In genomic region chr11:57644748-57645715, GRCh38 we compare ENCODE assay signal across 8 cellular contexts. TPM values are rescaled to one million over a fixed set of nuclear protein-coding genes. Genes with fewer than 3 reads are reported as not detected.
DNase-seq lines count a peak whose midpoint lies in the region; FAIRE-seq and TF ChIP-seq lines count a peak whose summit lies in the region.

No MANE protein-coding gene starts in this region.

- H3K4me3 ChIP-seq in GM23248 (no peak overlapping the region), iPS-15b (ENCODE audit: low read depth, low read length) (no peak overlapping the region)

- H3K9me2 ChIP-seq in GM23248 (ENCODE audit: insufficient read depth) = no peaks in the 10 kb centered on the region

- peaks cover 8% of the 10 kb centered on the region; the same call in 1 of the 2 replicates for H4K20me1 ChIP-seq in GM23248 (ENCODE audit: insufficient read depth)

- no peak overlapping the region for H3K27ac ChIP-seq in GM23248

- H3K4me1 ChIP-seq in GM23248 (ENCODE audit: insufficient read depth) (peaks cover 32% of the 10 kb centered on the region), iPS-15b (ENCODE audit: control insufficient read depth, insufficient read depth, low read length) (peaks cover 55% of the 10 kb centered on the region)

- H3K36me3 ChIP-seq in GM23248 (ENCODE audit: low read depth) (no peaks in the 10 kb centered on the region), iPS-15b (ENCODE audit: control insufficient read depth, insufficient read depth, low read length) (no peaks in the 10 kb centered on the region)

- 8 to 12% methylated on average over 18 of the region's 18 CpGs for WGBS in GM23248 (ENCODE audit: low coverage in 1 of 2, low lambda C conversion rate in 2 of 2, missing lambda C conversion rate in 2 of 2), 2 experiments

- H3K9ac ChIP-seq in GM23248 (no peak overlapping the region), iPS-15b (ENCODE audit: low read depth, low read length) (peak overlapping the region; percentile 47)

- in situ Hi-C loops in GM23248 (cut with MboI) = loop anchor here (5.0 kb wide), 1 partner anchor 78 kb away; the partner anchor contains the start of gene UBE2L6

- H3K4me2 ChIP-seq in GM23248 (ENCODE audit: unreplicated experiment) = no peak overlapping the region

- H3F3A ChIP-seq in GM23248 (ENCODE audit: insufficient read depth) = peaks cover 36% of the 10 kb centered on the region

- H3K27me3 ChIP-seq in GM23248 (replicated peaks; ENCODE audit: insufficient read depth) = no peaks in the 10 kb centered on the region
- no peaks in the 10 kb centered on the region for H3K27me3 ChIP-seq in iPS-15b (ENCODE audit: control insufficient read depth, insufficient read depth, low read length)

- H3K9me3 ChIP-seq in GM23248 (ENCODE audit: low read depth) (no peaks in the 10 kb centered on the region), iPS-15b (ENCODE audit: control insufficient read depth, insufficient read depth, low read length) (no peaks in the 10 kb centered on the region)

- DNase-seq in Daoy (ENCODE audit: low read depth) (peak; percentile 73), GM23248 (peak; percentile 78), NAMALWA (ENCODE audit: low spot score) (peak; percentile 88), T-helper 22 cell (ENCODE audit: low read depth) (peak; percentile 66), astrocyte of the hippocampus (ENCODE audit: low read depth, low spot score) (peak; percentile 84), H54 (ENCODE audit: insufficient read length, low spot score) (no peak)
- DNase-seq in stimulated activated CD4-positive, alpha-beta T cell treated with anti-CD3 and anti-CD28 coated beads, Interleukin-12 subunit alpha, Interleukin-12 subunit beta, amount 100 ng/mL, for 48 hours (ENCODE audit: low read depth in 2 of 3, low spot score in 1 of 3) = peak; percentile 78 to 95 (median 78)

- no peak for FAIRE-seq in H54 (lab: Jason Lieb, UNC)

- no peak overlapping the region for H2AFZ ChIP-seq in GM23248

- no peak for TF ChIP-seq POLR2A in H54 (IDR thresholded peaks at IDR 0.05; ENCODE audit: low read depth, low read length)

- H3K79me2 ChIP-seq in GM23248 (ENCODE audit: insufficient read depth) = peaks cover 20% of the 10 kb centered on the region

RNA-seq across cellular contexts. Expression of gene YPEL4, which starts 4.7 kb away (rescaled TPM):
- total RNA-seq in Daoy (2014; rRNA removed; shearing (Covaris generic)) = not detected in 2 replicates
- total RNA-seq in GM23248 (2014; rRNA removed; shearing (Covaris generic)) = 1.7 TPM in 1 of 2 replicates, not detected in the other
- polyA plus RNA-seq in GM23248 (2016; fragmentation: Nextera tagmentation; extraction: Ambion mirVana) = 0.35 and 0.49 TPM in 2 replicates

RNA-seq across cellular contexts. Expression of gene CLP1, which starts 12.5 kb away (rescaled TPM):
- total RNA-seq in Daoy (2014; rRNA removed; shearing (Covaris generic)) = 27.7 and 38.4 TPM in 2 replicates
- total RNA-seq in GM23248 (2014; rRNA removed; shearing (Covaris generic)) = 19.6 and 21.0 TPM in 2 replicates
- polyA plus RNA-seq in GM23248 (2016; fragmentation: Nextera tagmentation; extraction: Ambion mirVana) = 16.2 and 16.4 TPM in 2 replicates

RNA-seq across cellular contexts. Expression of gene ZDHHC5, which starts 22.9 kb away (rescaled TPM):
- total RNA-seq in Daoy (2014; rRNA removed; shearing (Covaris generic)) = 27.7 and 28.0 TPM in 2 replicates
- 43.6 and 52.5 TPM in 2 replicates for total RNA-seq in GM23248 (2014; rRNA removed; shearing (Covaris generic))
- 35.8 and 36.7 TPM in 2 replicates for polyA plus RNA-seq in GM23248 (2016; fragmentation: Nextera tagmentation; extraction: Ambion mirVana)

RNA-seq across cellular contexts. Expression of gene SERPING1, which starts 47.5 kb away (rescaled TPM):
- total RNA-seq in Daoy (2014; rRNA removed; shearing (Covaris generic)) = 4.6 TPM in 1 of 2 replicates, not detected in the other
- total RNA-seq in GM23248 (2014; rRNA removed; shearing (Covaris generic)) = 98.0 and 147 TPM in 2 replicates
- polyA plus RNA-seq in GM23248 (2016; fragmentation: Nextera tagmentation; extraction: Ambion mirVana) = 319 and 327 TPM in 2 replicates
